ENCODE assay signal across 1 cellular context in genomic region chr19:12783849-12784393, GRCh38.
TF ChIP-seq lines count a peak whose summit lies in the region.

No MANE protein-coding gene starts in this region.

TF ChIP-seq in IMR-90, 13 proteins besides CTCF, POLR2A, EP300 and RAD21:
- TF ChIP-seq BHLHE40 (IDR thresholded peaks at IDR 0.05; ENCODE audit: low read depth, low read length): no peak
- TF ChIP-seq MXI1 (IDR thresholded peaks at IDR 0.05; ENCODE audit: borderline replicate concordance, low read depth, low read length): 0 out of 2 replicates have a peak, but pooled peaks have one; percentile 2
- TF ChIP-seq MAFK (IDR thresholded peaks at IDR 0.05; ENCODE audit: low read depth, low read length): no peak
- TF ChIP-seq RCOR1 (IDR thresholded peaks at IDR 0.05; ENCODE audit: insufficient replicate concordance, low read length): no peak
- TF ChIP-seq MAZ (IDR thresholded peaks at IDR 0.05; ENCODE audit: borderline replicate concordance, low read depth, low read length): peak; percentile 88
- TF ChIP-seq CEBPB (IDR thresholded peaks at IDR 0.05; ENCODE audit: low read depth, low read length): no peak
- TF ChIP-seq FOS (IDR thresholded peaks at IDR 0.05; ENCODE audit: low read depth, low read length): peak; percentile 67
- TF ChIP-seq CHD1 (IDR thresholded peaks at IDR 0.05; ENCODE audit: low read depth, low read length): no peak
